Comparison of ENCODE assay signal across 18 cellular contexts in the genomic region with DNA sequence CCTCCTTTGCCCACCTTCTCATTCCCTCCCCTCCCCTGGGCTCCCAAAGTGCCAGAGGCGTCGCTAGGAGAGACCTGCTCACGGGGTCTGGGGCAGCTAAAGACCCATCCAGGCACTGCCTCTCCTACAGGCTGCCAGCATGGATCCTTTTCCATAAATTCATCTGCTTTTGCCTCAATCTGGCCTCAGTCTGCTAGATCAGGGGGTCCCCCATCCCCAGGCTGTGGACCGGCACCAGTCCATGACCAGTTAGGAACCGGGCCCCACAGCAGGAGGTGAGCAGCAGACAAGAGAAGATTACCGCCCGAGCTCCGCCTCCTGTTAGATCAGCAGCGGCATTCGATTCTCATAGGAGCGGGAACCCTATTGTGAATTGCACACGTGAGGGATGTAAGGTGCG. TPM values are rescaled to one million over a fixed set of nuclear protein-coding genes. Genes with fewer than 3 reads are reported as not detected.
"Had no signal": no experiment of that assay in that cellular context is flagged by ENCODE, and none has a peak within 500 bp of the region (broad histone marks: within the 10 kb centered on the region; RNA-seq: fewer than 3 reads in every experiment).

No MANE protein-coding gene starts in this region.

- H2AFZ ChIP-seq: hepatocyte had no signal

- H3K79me2 ChIP-seq: hepatocyte had no signal

- DNase-seq: activated naive CD4-positive, alpha-beta T cell treated with anti-CD3 and anti-CD28 coated beads, Interleukin-2, amount 50 U/mL, for 16 hours; SJCRH30; stimulated activated CD4-positive, alpha-beta T cell treated with anti-CD3 and anti-CD28 coated beads, Interleukin-15, amount 100 ng/mL, for 24 hours; stimulated activated CD4-positive, alpha-beta T cell treated with anti-CD3 and anti-CD28 coated beads, Interleukin-4, amount 100 ng/mL, for 24 hours; stimulated activated CD8-positive, alpha-beta memory T cell treated with anti-CD3 and anti-CD28 coated beads, Interleukin-4, amount 100 ng/mL, for 48 hours; stimulated activated naive CD8-positive, alpha-beta T cell treated with anti-CD3 and anti-CD28 coated beads, Interleukin-15, amount 100 ng/mL, for 72 hours had no signal

- H3K4me3 ChIP-seq: cardiac muscle cell, esophagus muscularis mucosa, hepatocyte, pancreas, SJCRH30 had no signal

- H3K4me1 ChIP-seq: pancreas had no signal

- H3K4me2 ChIP-seq: hepatocyte had no signal

- H3K4me1 Mint-ChIP-seq: stimulated activated naive CD8-positive, alpha-beta T cell treated with anti-CD3 and anti-CD28 coated beads, Interleukin-15, amount 100 ng/mL, for 72 hours had no signal

- ATAC-seq: pancreas; stimulated activated naive CD8-positive, alpha-beta T cell treated with anti-CD3 and anti-CD28 coated beads, Interleukin-15, amount 100 ng/mL, for 72 hours had no signal

- H3K36me3 ChIP-seq: cardiac muscle cell, SJCRH30 had no signal

- H3K27ac Mint-ChIP-seq: mesothelial cell of epicardium had no signal

- H3K4me3 Mint-ChIP-seq: mesothelial cell of epicardium; neural crest cell; stimulated activated naive CD8-positive, alpha-beta T cell treated with anti-CD3 and anti-CD28 coated beads, Interleukin-15, amount 100 ng/mL, for 72 hours had no signal

- H3K9me3 ChIP-seq: esophagus muscularis mucosa, pancreas, SJCRH30 had no signal

- H3K27ac ChIP-seq: cardiac muscle cell, esophagus muscularis mucosa, hepatocyte, pancreas, SJCRH30 had no signal

- H3K27me3 Mint-ChIP-seq: stimulated activated naive CD8-positive, alpha-beta T cell treated with anti-CD3 and anti-CD28 coated beads, Interleukin-15, amount 100 ng/mL, for 72 hours had no signal

- H3K9me3 Mint-ChIP-seq: mesothelial cell of epicardium; neural crest cell; stimulated activated naive CD8-positive, alpha-beta T cell treated with anti-CD3 and anti-CD28 coated beads, Interleukin-15, amount 100 ng/mL, for 72 hours had no signal

- H3K27me3 ChIP-seq: cardiac muscle cell, esophagus muscularis mucosa, hepatocyte, pancreas, SJCRH30 had no signal

RNA-seq across cellular contexts. Expression of gene FGF19, which starts 41.0 kb away (rescaled TPM):
- total RNA-seq: activated CD8-positive, alpha-beta memory T cell treated with anti-CD3 and anti-CD28 coated beads for 36 hours; cardiac muscle cell; esophagus muscularis mucosa; liver; mesothelial cell of epicardium; myocyte; SJCRH30; skeletal muscle tissue; temporal lobe; ureter had no signal
- polyA plus RNA-seq: cardiac muscle cell, hepatocyte had no signal
